9 cellular contexts compared by ENCODE assay signal in the genomic region with DNA sequence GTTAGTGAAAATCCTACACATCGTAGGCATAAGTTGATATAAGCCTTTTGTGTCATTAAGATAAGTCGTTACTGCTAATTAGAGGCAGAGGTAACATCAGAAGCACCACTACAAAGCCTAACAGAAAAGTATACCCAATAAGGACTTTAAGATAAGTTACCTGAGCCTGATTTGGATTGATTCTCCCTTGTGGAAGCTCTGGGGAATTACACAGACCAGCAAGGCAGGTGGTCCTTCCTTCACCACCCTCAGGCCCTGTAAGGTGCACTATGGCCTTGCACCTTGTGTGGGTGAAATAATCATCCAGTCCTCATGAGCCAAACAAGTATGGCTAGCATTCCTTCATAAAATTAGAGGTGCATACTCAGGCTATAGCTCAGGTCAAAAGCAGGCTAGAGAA.
"Had no signal": no experiment of that assay in that cellular context is flagged by ENCODE, and none has a peak within 500 bp of the region (broad histone marks: within the 10 kb centered on the region; RNA-seq: fewer than 3 reads in every experiment).

No MANE protein-coding gene starts in this region.

- ATAC-seq: HCT116, K562 had no signal

- H3K36me3 ChIP-seq: HAP-1 had no signal

- FAIRE-seq: H54, HTR-8/SVneo, K562 had no signal

- H3K27ac Mint-ChIP-seq: HFFc6 had no signal

- H3K4me3 ChIP-seq: HAP-1, K562 had no signal

- DNase-seq: GOT3, HFFc6, IMR-90, KG1 had no signal

- H3K4me3 Mint-ChIP-seq: HFFc6 had no signal

- H3K9me3 ChIP-seq: HAP-1 had no signal

- H3K4me1 ChIP-seq: HAP-1 had no signal
